ENCODE assay signal across 12 cellular contexts in genomic region chr9:110156416-110156815, GRCh38. TPM values are rescaled to one million over a fixed set of nuclear protein-coding genes. Genes with fewer than 3 reads are reported as not detected.
DNase-seq lines count a peak whose midpoint lies in the region; ATAC-seq and TF ChIP-seq lines count a peak whose summit lies in the region.
"Had no signal": no experiment of that assay in that cellular context is flagged by ENCODE, and none has a peak within 500 bp of the region (broad histone marks: within the 10 kb centered on the region; RNA-seq: fewer than 3 reads in every experiment).

No MANE protein-coding gene starts in this region.

- peaks cover 94% of the 10 kb centered on the region for H3K4me1 Mint-ChIP-seq in activated CD4-positive, alpha-beta T cell treated with anti-CD3 and anti-CD28 coated beads, Interleukin-2, amount 10 ng/mL, durations not matched to agents 24 days and 14 days
- peaks cover 56% of the 10 kb centered on the region for H3K4me1 Mint-ChIP-seq in osteocyte (ENCODE audit: unreplicated experiment)

- H3K36me3 ChIP-seq in OCI-LY1 (ENCODE audit: insufficient read depth, low read length), result peaks cover 62% of the 10 kb centered on the region
- H3K36me3 ChIP-seq: gastrocnemius medialis had no signal

- peak overlapping the region; percentile 93 for H3K27ac ChIP-seq in OCI-LY1 (ENCODE audit: low read depth, low read length, poor library complexity, severe bottlenecking)
- H3K27ac ChIP-seq: gastrocnemius medialis had no signal

- H3K27ac Mint-ChIP-seq in activated CD4-positive, alpha-beta T cell treated with anti-CD3 and anti-CD28 coated beads, Interleukin-2, amount 10 ng/mL, durations not matched to agents 24 days and 14 days, result peak overlapping the region; percentile 77
- H3K27ac Mint-ChIP-seq in osteocyte (ENCODE audit: unreplicated experiment), result peak overlapping the region; percentile 59

- no peaks in the 10 kb centered on the region for H3K27me3 Mint-ChIP-seq in activated CD4-positive, alpha-beta T cell treated with anti-CD3 and anti-CD28 coated beads, Interleukin-2, amount 10 ng/mL, durations not matched to agents 24 days and 14 days
- H3K27me3 Mint-ChIP-seq in osteocyte (ENCODE audit: unreplicated experiment), result no peaks in the 10 kb centered on the region

- no peaks in the 10 kb centered on the region for H3K9me3 ChIP-seq in OCI-LY1 (ENCODE audit: low read length)
- H3K9me3 ChIP-seq: gastrocnemius medialis had no signal

- intact Hi-C loops in activated CD4-positive, alpha-beta T cell treated with anti-CD3 and anti-CD28 coated beads, Interleukin-2, amount 10 ng/mL, durations not matched to agents 24 days and 14 days (cut with micrococcal nuclease), result loop anchor here (10.0 kb wide), 1 partner anchor 1052 kb away; no protein-coding TSS in a partner anchor

- peak overlapping the region; percentile 24 for H3K4me3 ChIP-seq in OCI-LY1 (ENCODE audit: low read depth, low read length, poor library complexity, severe bottlenecking)
- H3K4me3 ChIP-seq: gastrocnemius medialis, lung had no signal

- no peaks in the 10 kb centered on the region for H3F3A ChIP-seq in OCI-LY1 (ENCODE audit: insufficient read depth, low read length)

- H2AFZ ChIP-seq in OCI-LY1 (ENCODE audit: low read length), result no peak overlapping the region

- H4K20me1 ChIP-seq in OCI-LY1 (ENCODE audit: insufficient read depth, low read length), result no peaks in the 10 kb centered on the region

- H3K4me3 Mint-ChIP-seq in activated CD4-positive, alpha-beta T cell treated with anti-CD3 and anti-CD28 coated beads, Interleukin-2, amount 10 ng/mL, durations not matched to agents 24 days and 14 days, result peak overlapping the region; percentile 73
- no peak overlapping the region for H3K4me3 Mint-ChIP-seq in osteocyte (ENCODE audit: unreplicated experiment)

- H3K9me3 Mint-ChIP-seq in activated CD4-positive, alpha-beta T cell treated with anti-CD3 and anti-CD28 coated beads, Interleukin-2, amount 10 ng/mL, durations not matched to agents 24 days and 14 days, result peaks cover 10% of the 10 kb centered on the region
- H3K9me3 Mint-ChIP-seq in osteocyte (ENCODE audit: unreplicated experiment), result no peaks in the 10 kb centered on the region

- H3K36me3 Mint-ChIP-seq in activated CD4-positive, alpha-beta T cell treated with anti-CD3 and anti-CD28 coated beads, Interleukin-2, amount 10 ng/mL, durations not matched to agents 24 days and 14 days (ENCODE audit: low read depth), result peaks cover 48% of the 10 kb centered on the region
- H3K36me3 Mint-ChIP-seq in osteocyte (ENCODE audit: unreplicated experiment), result peaks cover 14% of the 10 kb centered on the region

- H3K4me1 ChIP-seq in OCI-LY1 (ENCODE audit: insufficient read depth, low read length, severe bottlenecking), result peaks cover 73% of the 10 kb centered on the region

- H3K4me2 ChIP-seq in OCI-LY1 (ENCODE audit: low read length), result peak overlapping the region; percentile 57

- no peak for DNase-seq in activated CD4-positive, alpha-beta T cell treated with anti-CD3 and anti-CD28 coated beads, Interleukin-2, amount 10 ng/mL, durations not matched to agents 24 days and 14 days
- no peak for DNase-seq in activated CD4-positive, alpha-beta T cell treated with anti-CD3 and anti-CD28 coated beads, Interleukin-2, amount 50 U/mL, for 1 hour
- DNase-seq in osteocyte (ENCODE audit: extremely low spot score, unreplicated experiment), result no peak
- no peak for DNase-seq in retina
- no peak for DNase-seq in SKM-1 (lab: John Stamatoyannopoulos, UW; ENCODE audit: unreplicated experiment)
- DNase-seq: ACHN, gastrocnemius medialis had no signal

- no peaks in the 10 kb centered on the region for H3K27me3 ChIP-seq in OCI-LY1 (ENCODE audit: insufficient read depth, low read length)
- H3K27me3 ChIP-seq: gastrocnemius medialis had no signal

- peak; percentile 4 for ATAC-seq in HG02588 (IDR thresholded peaks at IDR 0.05; ENCODE audit: unreplicated experiment)
- no peak for ATAC-seq in HG03196 (IDR thresholded peaks at IDR 0.05; ENCODE audit: unreplicated experiment)

- peak overlapping the region; percentile 53 for H3K9ac ChIP-seq in OCI-LY1 (ENCODE audit: low read length)

- TF ChIP-seq CTCF in OCI-LY1 (IDR thresholded peaks at IDR 0.05; ENCODE audit: low read length) (no peak), osteocyte (IDR thresholded peaks at IDR 0.05) (no peak)

- peaks cover 52% of the 10 kb centered on the region for H3K79me2 ChIP-seq in OCI-LY1 (ENCODE audit: insufficient read depth, low read length)

- H3K9me2 ChIP-seq in OCI-LY1 (ENCODE audit: low read depth, low read length), result no peaks in the 10 kb centered on the region

RNA-seq across cellular contexts. Expression of gene C9orf152, which starts 51.5 kb away (rescaled TPM):
- total RNA-seq in activated CD4-positive, alpha-beta T cell treated with anti-CD3 and anti-CD28 coated beads, Interleukin-2, amount 10 ng/mL, durations not matched to agents 24 days and 14 days, result not detected in 2 replicates
- not detected in 2 replicates for total RNA-seq in osteocyte
- total RNA-seq: gastrocnemius medialis, M059J had no signal
